Comparison of ENCODE assay signal across 8 cellular contexts in the genomic region with DNA sequence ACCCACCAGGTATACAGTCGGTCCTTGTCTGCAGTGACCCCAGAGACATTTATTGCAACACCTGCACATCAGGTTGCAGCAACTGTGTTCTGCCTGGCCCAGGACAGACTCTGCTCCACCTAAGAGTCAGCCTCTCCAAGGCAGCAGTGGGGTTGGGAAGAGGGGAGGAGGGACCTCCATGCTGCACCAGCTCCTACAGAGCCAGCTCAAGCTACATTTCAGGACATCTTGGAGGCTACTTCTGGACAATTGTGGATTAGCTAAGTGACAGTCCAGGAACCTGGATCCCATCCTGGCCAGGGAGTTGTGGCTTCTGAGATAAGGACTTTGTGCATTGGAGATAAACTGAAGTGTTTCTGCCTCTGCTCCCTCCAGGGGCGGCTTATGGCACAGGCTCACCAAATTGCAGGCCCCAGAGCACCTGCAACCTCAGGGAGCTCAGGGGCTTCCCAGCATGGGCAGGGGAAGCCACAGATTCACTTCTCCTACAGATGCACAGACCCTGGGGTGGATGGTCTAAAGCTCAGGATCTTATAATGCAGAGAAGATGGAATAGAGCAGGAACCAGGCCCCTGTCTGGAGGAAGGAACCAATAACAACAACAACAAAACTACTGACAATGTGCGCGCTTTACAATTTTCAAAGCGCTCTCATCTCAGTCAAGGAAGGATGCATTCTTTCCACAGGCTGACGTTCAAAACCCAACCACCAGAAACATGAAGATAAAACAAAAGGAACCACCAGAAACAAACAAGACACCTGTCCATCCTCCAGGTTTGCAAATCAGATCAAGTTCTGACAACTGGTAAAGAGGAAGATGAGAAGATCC.
DNase-seq lines count a peak whose midpoint lies in the region; ATAC-seq and TF ChIP-seq lines count a peak whose summit lies in the region.

No MANE protein-coding gene starts in this region.

- no peaks in the 10 kb centered on the region for H3K79me2 ChIP-seq in GM23248 (ENCODE audit: insufficient read depth)

- H3K9me3 ChIP-seq in GM23248 (ENCODE audit: low read depth), result no peaks in the 10 kb centered on the region

- H3K4me3 ChIP-seq in GM06990 (replicated peaks; ENCODE audit: low read depth, low read length), result no peak overlapping the region
- H3K4me3 ChIP-seq in GM23248, result no peak overlapping the region

- peaks cover 70% of the 10 kb centered on the region for H3K4me1 Mint-ChIP-seq in T-helper 1 cell treated with Interleukin-12 subunit alpha and Interleukin-12 subunit beta and Interleukin-4 antibody, amounts not matched to agents 30 μg/mL and 1 μg/mL, for 36 hours (ENCODE audit: low read depth)

- no peaks in the 10 kb centered on the region for H4K20me1 ChIP-seq in GM23248 (ENCODE audit: insufficient read depth)

- H3K4me2 ChIP-seq in GM23248 (ENCODE audit: unreplicated experiment), result peak overlapping the region; percentile 14

- H3K9ac ChIP-seq in GM23248, result peak overlapping the region; percentile 22; the same call in 1 of the 2 replicates

- WGBS in GM23248 (ENCODE audit: low coverage in 1 of 2, low lambda C conversion rate in 2 of 2, missing lambda C conversion rate in 2 of 2), 2 experiments, result 98% methylated on average over 6 of the region's 6 CpGs

- peaks cover 9% of the 10 kb centered on the region for H3F3A ChIP-seq in GM23248 (ENCODE audit: insufficient read depth)

- peaks cover 17% of the 10 kb centered on the region for H3K4me1 ChIP-seq in GM23248 (ENCODE audit: insufficient read depth)

- TF ChIP-seq CTCF in GM06990 (IDR thresholded peaks at IDR 0.05; ENCODE audit: insufficient read depth, low read length, poor library complexity, severe bottlenecking), result peak; percentile 32

- no peaks in the 10 kb centered on the region for H3K9me3 Mint-ChIP-seq in T-helper 1 cell treated with Interleukin-12 subunit alpha and Interleukin-12 subunit beta and Interleukin-4 antibody, amounts not matched to agents 30 μg/mL and 1 μg/mL, for 36 hours

- no peaks in the 10 kb centered on the region for H3K9me2 ChIP-seq in GM23248 (ENCODE audit: insufficient read depth)

- intact Hi-C loops in left colon (cut with DNase I, micrococcal nuclease), result no loop called here

- no peak overlapping the region for H2AFZ ChIP-seq in GM23248

- H3K27me3 ChIP-seq in GM06990 (replicated peaks; ENCODE audit: control insufficient read depth, insufficient read depth, low read length), result no peaks in the 10 kb centered on the region
- no peaks in the 10 kb centered on the region for H3K27me3 ChIP-seq in GM23248 (replicated peaks; ENCODE audit: insufficient read depth)

- DNase-seq in GM06990 (ENCODE audit: extremely low read depth, insufficient read length) (peak; percentile 58), GM23248 (no peak), left colon (no peak), NCI-H187 (lab: John Stamatoyannopoulos, UW) (no peak), NCI-H187 treated with DMSO at 0.1 percent for 48 hours (lab: John Stamatoyannopoulos, UW) (no peak), CD1c-positive myeloid dendritic cell (ENCODE audit: extremely low spot score) (no peak)

- ATAC-seq in left colon, result peak; percentile 14
- ATAC-seq in GM21360 (IDR thresholded peaks at IDR 0.05; ENCODE audit: unreplicated experiment), result no peak

- H3K27ac Mint-ChIP-seq in T-helper 1 cell treated with Interleukin-12 subunit alpha and Interleukin-12 subunit beta and Interleukin-4 antibody, amounts not matched to agents 30 μg/mL and 1 μg/mL, for 36 hours, result peak overlapping the region; percentile 98

- H3K36me3 ChIP-seq in GM06990 (ENCODE audit: control insufficient read depth, insufficient read depth, low read length) (no peaks in the 10 kb centered on the region), GM23248 (ENCODE audit: low read depth) (no peaks in the 10 kb centered on the region)

- peak overlapping the region; percentile 64 for H3K4me3 Mint-ChIP-seq in T-helper 1 cell treated with Interleukin-12 subunit alpha and Interleukin-12 subunit beta and Interleukin-4 antibody, amounts not matched to agents 30 μg/mL and 1 μg/mL, for 36 hours

- H3K27ac ChIP-seq in GM23248, result peak overlapping the region; percentile 83

- H3K27me3 Mint-ChIP-seq in T-helper 1 cell treated with Interleukin-12 subunit alpha and Interleukin-12 subunit beta and Interleukin-4 antibody, amounts not matched to agents 30 μg/mL and 1 μg/mL, for 36 hours (ENCODE audit: low read depth), result no peaks in the 10 kb centered on the region

- in situ Hi-C loops in GM23248 (cut with MboI), result loop anchor here (25.0 kb wide), 1 partner anchor 243 kb away; a partner anchor contains a TSS

- H3K36me3 Mint-ChIP-seq in T-helper 1 cell treated with Interleukin-12 subunit alpha and Interleukin-12 subunit beta and Interleukin-4 antibody, amounts not matched to agents 30 μg/mL and 1 μg/mL, for 36 hours (ENCODE audit: low read depth), result peaks cover 9% of the 10 kb centered on the region
